In the genomic region with DNA sequence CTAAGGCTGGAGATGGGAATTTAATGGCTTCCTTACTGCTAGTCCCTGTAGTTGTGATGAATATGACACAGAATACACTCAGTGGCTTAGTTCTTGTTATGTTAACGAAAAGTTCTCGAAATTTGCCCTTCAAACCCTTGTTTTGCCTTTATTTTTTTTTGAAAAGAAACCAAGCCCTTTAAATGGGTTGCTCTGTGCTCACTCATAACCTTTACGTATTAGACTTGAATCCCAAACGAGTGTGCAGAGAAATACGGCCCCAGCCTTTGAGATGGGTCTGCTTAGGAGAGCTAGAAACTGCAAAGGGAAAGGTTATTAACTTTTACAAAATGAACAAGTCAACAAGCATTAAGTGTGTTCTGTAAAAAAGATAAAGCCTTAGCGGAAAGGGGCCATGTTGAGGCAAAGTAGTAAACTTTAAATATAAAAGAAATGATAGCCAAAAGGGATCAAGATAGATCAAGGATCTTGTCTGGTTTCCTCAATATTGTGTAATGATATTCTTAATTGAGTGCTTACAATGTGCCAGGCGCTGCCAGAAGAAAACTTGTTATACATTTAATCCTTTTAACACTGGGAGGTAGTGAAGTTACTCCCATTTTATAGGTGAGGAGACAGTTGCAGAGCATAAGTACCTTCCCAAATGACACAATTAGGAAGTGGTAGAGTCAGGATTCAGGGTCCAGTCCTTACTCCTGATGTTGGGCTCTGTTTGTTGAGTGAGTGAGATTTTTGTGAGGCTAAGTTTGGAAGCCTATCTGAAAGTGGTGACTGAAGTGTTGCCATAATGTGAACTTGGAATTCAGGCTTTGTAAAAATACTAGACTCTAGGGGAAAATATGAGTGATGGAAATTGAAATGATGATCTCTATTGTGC, we compare ENCODE assay signal across 8 cellular contexts. TPM values are rescaled to one million over a fixed set of nuclear protein-coding genes. Genes with fewer than 3 reads are reported as not detected.
DNase-seq lines count a peak whose midpoint lies in the region; ATAC-seq and TF ChIP-seq lines count a peak whose summit lies in the region.

No MANE protein-coding gene starts in this region.

- CTCF ChIA-PET in activated naive CD4-positive, alpha-beta T cell treated with anti-CD3 and anti-CD28 coated beads, Interleukin-2, amount 10 ng/mL, durations not matched to agents 7 days and 5 days (lab: Charles Lee): interaction anchor here (0.7 to 5.1 kb wide), 11 partner anchors 16 to 722 kb away, joined by 3 to 43 read pairs (median 4); no protein-coding TSS in a partner anchor

- H3K27me3 Mint-ChIP-seq in activated naive CD4-positive, alpha-beta T cell treated with anti-CD3 and anti-CD28 coated beads, Interleukin-2, amount 10 ng/mL, durations not matched to agents 7 days and 5 days: no peaks in the 10 kb centered on the region

- peak overlapping the region; percentile 88; the same call in 1 of the 2 replicates for H3K27ac ChIP-seq in WERI-Rb-1
- peak overlapping the region; percentile 84 to 99 (median 96) for H3K27ac ChIP-seq in gastroesophageal sphincter
- peak overlapping the region; percentile 97 to 99 (median 98) for H3K27ac ChIP-seq in gastrocnemius medialis

- intact Hi-C loops in gastrocnemius medialis (cut with DNase I; ENCODE audit: low total_unique reads): loop anchor here (5.0 kb wide), 3 partner anchors 33 to 252 kb away; no protein-coding TSS in a partner anchor

- ATAC-seq in gastroesophageal sphincter (no peak), gastrocnemius medialis (no peak)

- H3K27ac Mint-ChIP-seq in activated naive CD4-positive, alpha-beta T cell treated with anti-CD3 and anti-CD28 coated beads, Interleukin-2, amount 10 ng/mL, durations not matched to agents 7 days and 5 days: peak overlapping the region; percentile 100

- H3K27me3 ChIP-seq in WERI-Rb-1 (ENCODE audit: insufficient read depth, low read depth, severe bottlenecking): no peaks in the 10 kb centered on the region
- H3K27me3 ChIP-seq in gastroesophageal sphincter: no peaks in the 10 kb centered on the region
- H3K27me3 ChIP-seq in gastrocnemius medialis: no peaks in the 10 kb centered on the region

- no peak for DNase-seq in activated naive CD4-positive, alpha-beta T cell treated with anti-CD3 and anti-CD28 coated beads, Interleukin-2, amount 10 ng/mL, durations not matched to agents 7 days and 5 days
- DNase-seq in activated naive CD4-positive, alpha-beta T cell treated with anti-CD3 and anti-CD28 coated beads, Interleukin-2, amount 50 U/mL, for 16 hours: no peak
- DNase-seq in WERI-Rb-1: no peak
- no peak for DNase-seq in gastrocnemius medialis
- no peak for DNase-seq in NCI-H446 treated with DMSO at 0.1 percent for 48 hours (lab: John Stamatoyannopoulos, UW)
- DNase-seq in cortex of kidney (lab: John Stamatoyannopoulos, UW): no peak
- no peak for DNase-seq in NCI-H510A treated with DMSO at 0.1 percent for 48 hours (lab: John Stamatoyannopoulos, UW)

- no peak for TF ChIP-seq EP300 in gastroesophageal sphincter (IDR thresholded peaks at IDR 0.05)

- H3K4me3 ChIP-seq in WERI-Rb-1 (ENCODE audit: low read depth, low read length) (peak overlapping the region; percentile 94), gastroesophageal sphincter (peak overlapping the region; percentile 68 to 90), gastrocnemius medialis (peak overlapping the region; percentile 93 to 98 (median 96))

- no peak for TF ChIP-seq CTCF in WERI-Rb-1 (IDR thresholded peaks at IDR 0.05; ENCODE audit: low read depth, low read length)
- TF ChIP-seq CTCF in gastroesophageal sphincter (IDR thresholded peaks at IDR 0.05): no peak
- TF ChIP-seq CTCF in gastrocnemius medialis (IDR thresholded peaks at IDR 0.05 in 4 of 5, conservative IDR thresholded peaks at IDR 0.05 in 1 of 5): no peak

- TF ChIP-seq POLR2A in gastroesophageal sphincter (IDR thresholded peaks at IDR 0.05) (no peak), gastrocnemius medialis (IDR thresholded peaks at IDR 0.05) (peak in 1 of 2 donors; percentile 45)

- 2 to 4% methylated on average over 7 of the region's 7 CpGs for WGBS in gastroesophageal sphincter (ENCODE audit: low coverage in 1 of 2), 2 donors

- no peaks in the 10 kb centered on the region for H3K9me3 ChIP-seq in WERI-Rb-1 (ENCODE audit: severe bottlenecking)
- no peaks in the 10 kb centered on the region for H3K9me3 ChIP-seq in gastroesophageal sphincter
- no peaks in the 10 kb centered on the region for H3K9me3 ChIP-seq in gastrocnemius medialis

- H3K4me1 Mint-ChIP-seq in activated naive CD4-positive, alpha-beta T cell treated with anti-CD3 and anti-CD28 coated beads, Interleukin-2, amount 10 ng/mL, durations not matched to agents 7 days and 5 days: peaks cover 49% of the 10 kb centered on the region

- H3K4me1 ChIP-seq in gastroesophageal sphincter (peaks cover 0 to 68% (median 21%) of the 10 kb centered on the region in 3 donors), gastrocnemius medialis (peaks cover 26 to 62% of the 10 kb centered on the region in 2 donors)

- peaks cover 10% of the 10 kb centered on the region for H3K36me3 ChIP-seq in WERI-Rb-1
- peaks cover 0 to 6% of the 10 kb centered on the region in 2 donors for H3K36me3 ChIP-seq in gastroesophageal sphincter
- peaks cover 0 to 4% of the 10 kb centered on the region in 2 donors for H3K36me3 ChIP-seq in gastrocnemius medialis

- in situ Hi-C loops in gastrocnemius medialis (cut with MboI; ENCODE audit: low sequenced_read_pairs in 4 of 4): no loop called here

- peak overlapping the region; percentile 100 for H3K4me3 Mint-ChIP-seq in activated naive CD4-positive, alpha-beta T cell treated with anti-CD3 and anti-CD28 coated beads, Interleukin-2, amount 10 ng/mL, durations not matched to agents 7 days and 5 days

- peaks cover 12% of the 10 kb centered on the region for H3K36me3 Mint-ChIP-seq in activated naive CD4-positive, alpha-beta T cell treated with anti-CD3 and anti-CD28 coated beads, Interleukin-2, amount 10 ng/mL, durations not matched to agents 7 days and 5 days

- no peaks in the 10 kb centered on the region for H3K9me3 Mint-ChIP-seq in activated naive CD4-positive, alpha-beta T cell treated with anti-CD3 and anti-CD28 coated beads, Interleukin-2, amount 10 ng/mL, durations not matched to agents 7 days and 5 days

RNA-seq across cellular contexts. Expression of a gene that starts 1.9 kb away (rescaled TPM):
- total RNA-seq in gastroesophageal sphincter (100 to 1,000 TPM in 1 of 4 donors, 10 to 100 TPM in 3; 91.2 to 146 (median 94.3) TPM), gastrocnemius medialis (100 to 1,000 TPM in 1 of 4 donors, 10 to 100 TPM in 3; 26.8 to 299 (median 51.1) TPM)
